In the genomic region with DNA sequence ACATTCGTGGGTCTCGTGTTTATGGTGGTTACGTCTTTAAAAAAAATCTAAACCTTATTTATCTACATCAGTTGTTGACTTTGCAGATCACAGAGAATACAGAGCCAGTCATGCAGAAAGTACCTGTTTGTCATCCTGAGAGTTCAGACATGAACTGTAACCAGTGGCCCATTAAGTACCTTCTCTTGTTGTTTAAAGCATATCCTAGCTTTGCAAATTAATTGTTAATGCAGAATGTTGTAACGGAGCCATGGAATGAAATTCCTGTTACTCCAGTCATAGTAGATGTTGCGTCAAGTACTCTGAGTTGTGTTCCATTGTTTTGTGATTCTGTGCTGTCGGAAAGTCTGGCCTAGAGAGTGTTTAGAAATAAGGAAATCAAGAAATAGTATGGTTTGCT, we compare ENCODE assay signal across 11 cellular contexts.
DNase-seq lines count a peak whose midpoint lies in the region; ATAC-seq and TF ChIP-seq lines count a peak whose summit lies in the region.
"Had no signal": no experiment of that assay in that cellular context is flagged by ENCODE, and none has a peak within 500 bp of the region (broad histone marks: within the 10 kb centered on the region; RNA-seq: fewer than 3 reads in every experiment).

No MANE protein-coding gene starts in this region.

- WGBS in aorta, 2 donors: 49 to 54% methylated on average over 6 of the region's 6 CpGs

- no peaks in the 10 kb centered on the region for H3K36me3 ChIP-seq in aorta (ENCODE audit: control insufficient read depth in 1 of 2, insufficient read depth in 2 of 2, low read length in 1 of 2)
- no peaks in the 10 kb centered on the region for H3K36me3 ChIP-seq in WERI-Rb-1
- H3K36me3 ChIP-seq: BE2C, HAP-1 had no signal

- peaks cover 0 to 3% of the 10 kb centered on the region in 2 donors for H3K4me1 ChIP-seq in aorta (ENCODE audit: control insufficient read depth in 1 of 2, insufficient read depth in 2 of 2, low read length in 2 of 2)
- H3K4me1 ChIP-seq: HAP-1 had no signal

- H3K27ac ChIP-seq in aorta (ENCODE audit: low read depth in 1 of 2, low read length in 2 of 2): no peak overlapping the region
- no peak overlapping the region for H3K27ac ChIP-seq in WERI-Rb-1

- H3K4me3 ChIP-seq in aorta (ENCODE audit: low read length in 2 of 2) (no peak overlapping the region), WERI-Rb-1 (ENCODE audit: low read depth, low read length) (no peak overlapping the region)
- H3K4me3 ChIP-seq: HAP-1 had no signal

- intact Hi-C loops in Right ventricle myocardium superior (cut with DNase I): no loop called here
- intact Hi-C loops in cardiac septum (cut with DNase I): no loop called here
- intact Hi-C loops in aorta (cut with DNase I): no loop called here

- DNase-seq in Right ventricle myocardium superior (no peak), cardiac septum (ENCODE audit: low spot score) (no peak), NCI-H510A treated with DMSO at 0.1 percent for 48 hours (lab: John Stamatoyannopoulos, UW) (peak; percentile 73), fibroblast of gingiva (ENCODE audit: low read depth) (peak; percentile 88), aorta (no peak), left lobe of liver (ENCODE audit: low spot score) (no peak), CD1c-positive myeloid dendritic cell (ENCODE audit: extremely low spot score) (no peak), WERI-Rb-1 (no peak)
- DNase-seq: BE2C, NCI-H446 treated with DMSO at 0.1 percent for 48 hours had no signal

- ATAC-seq in Right ventricle myocardium superior (ENCODE audit: poor library complexity) (peak; percentile 41), aorta (ENCODE audit: low FRiP score) (peak; percentile 54), left lobe of liver (no peak)

- TF ChIP-seq CTCF in WERI-Rb-1 (IDR thresholded peaks at IDR 0.05; ENCODE audit: low read depth, low read length): no peak

- H3K9me3 ChIP-seq in aorta (ENCODE audit: control insufficient read depth, low read length) (no peaks in the 10 kb centered on the region), WERI-Rb-1 (ENCODE audit: severe bottlenecking) (no peaks in the 10 kb centered on the region)
- H3K9me3 ChIP-seq: BE2C, HAP-1 had no signal

- H3K27me3 ChIP-seq in aorta (ENCODE audit: control insufficient read depth in 1 of 2, insufficient read depth in 2 of 2, low read length in 1 of 2) (no peaks in the 10 kb centered on the region), WERI-Rb-1 (ENCODE audit: insufficient read depth, low read depth, severe bottlenecking) (no peaks in the 10 kb centered on the region)
- H3K27me3 ChIP-seq: BE2C had no signal

Comparison
In these comparisons a context has a peak if more than half of its experiments do, and no peak if none do; other contexts are left out.
1. DNase-seq: peak in NCI-H510A treated with DMSO at 0.1 percent for 48 hours (single experiment) and fibroblast of gingiva (single experiment); none in Right ventricle myocardium superior (single experiment), cardiac septum (single experiment), aorta (0 of 2), left lobe of liver (single experiment), CD1c-positive myeloid dendritic cell (single experiment) and WERI-Rb-1 (single experiment).